9 cellular contexts compared by ENCODE assay signal in genomic region chr1:32742956-32743355, GRCh38. TPM values are rescaled to one million over a fixed set of nuclear protein-coding genes. Genes with fewer than 3 reads are reported as not detected.
A peak's percentile ranks its signal among the peaks of the same experiment; 100 is the strongest.
DNase-seq lines count a peak whose midpoint lies in the region; ATAC-seq and TF ChIP-seq lines count a peak whose summit lies in the region.
"Had no signal": no experiment of that assay in that cellular context is flagged by ENCODE, and none has a peak within 500 bp of the region (broad histone marks: within the 10 kb centered on the region; RNA-seq: fewer than 3 reads in every experiment).

No MANE protein-coding gene starts in this region.

- peak overlapping the region; percentile 57 for H3K4me3 Mint-ChIP-seq in activated naive CD4-positive, alpha-beta T cell treated with anti-CD3 and anti-CD28 coated beads, Interleukin-2, amount 10 ng/mL, durations not matched to agents 7 days and 5 days

- H2AFZ ChIP-seq in mammary epithelial cell (ENCODE audit: low read depth, low read length) = peak overlapping the region; percentile 93

- H3K4me1 Mint-ChIP-seq in activated naive CD4-positive, alpha-beta T cell treated with anti-CD3 and anti-CD28 coated beads, Interleukin-2, amount 10 ng/mL, durations not matched to agents 7 days and 5 days = peaks cover 7% of the 10 kb centered on the region

- no peaks in the 10 kb centered on the region for H3K9me3 ChIP-seq in mammary epithelial cell (replicated peaks; ENCODE audit: insufficient read depth, low read length)
- no peaks in the 10 kb centered on the region for H3K9me3 ChIP-seq in upper lobe of right lung

- no peaks in the 10 kb centered on the region for H3K27me3 ChIP-seq in mammary epithelial cell (ENCODE audit: insufficient read depth, low read length)
- H3K27me3 ChIP-seq in mesendoderm (ENCODE audit: insufficient read depth, low read length, poor library complexity) = no peaks in the 10 kb centered on the region
- no peaks in the 10 kb centered on the region for H3K27me3 ChIP-seq in upper lobe of right lung

- intact Hi-C loops in mammary epithelial cell (cut with micrococcal nuclease) = loop anchor here (1.0 to 2.0 kb wide), 3 partner anchors 16 to 30 kb away; no protein-coding TSS in a partner anchor
- intact Hi-C loops in upper lobe of right lung (cut with DNase I) = no loop called here

- peak overlapping the region; percentile 73 for H3K4ac ChIP-seq in mesendoderm (ENCODE audit: low read depth, low read length)

- peak overlapping the region; percentile 62 for H3K27ac ChIP-seq in mammary epithelial cell (ENCODE audit: insufficient read depth, low read depth, low read length)
- peak overlapping the region; percentile 89 for H3K27ac ChIP-seq in mesendoderm (ENCODE audit: low read depth, low read length)
- H3K27ac ChIP-seq in upper lobe of right lung = peak overlapping the region; percentile 84

- no peak overlapping the region for H2BK120ac ChIP-seq in mesendoderm (ENCODE audit: low read depth, low read length)

- H3K27ac Mint-ChIP-seq in activated naive CD4-positive, alpha-beta T cell treated with anti-CD3 and anti-CD28 coated beads, Interleukin-2, amount 10 ng/mL, durations not matched to agents 7 days and 5 days = no peak overlapping the region

- peak; percentile 34 for ATAC-seq in upper lobe of right lung
- ATAC-seq in HG03442 (IDR thresholded peaks at IDR 0.05; ENCODE audit: unreplicated experiment) = no peak

- H3K4me1 ChIP-seq in mammary epithelial cell (ENCODE audit: insufficient read depth, low read length) (peaks cover 22% of the 10 kb centered on the region), mesendoderm (ENCODE audit: control insufficient read depth, low read depth, low read length) (peaks cover 13% of the 10 kb centered on the region), upper lobe of right lung (peaks cover 19% of the 10 kb centered on the region)

- in situ Hi-C loops in mammary epithelial cell (cut with MboI; ENCODE audit: low sequenced_read_pairs in 2 of 2) = no loop called here

- H3K4me3 ChIP-seq in mammary epithelial cell (replicated peaks in 1 of 3; ENCODE audit: insufficient read depth in 1 of 3, low read depth in 2 of 3, low read length in 3 of 3) (peak overlapping the region; percentile 88 to 92 (median 91)), mesendoderm (ENCODE audit: low read length) (no peak overlapping the region), upper lobe of right lung (peak overlapping the region; percentile 67)

- H2BK15ac ChIP-seq in mesendoderm (replicated peaks; ENCODE audit: low read depth) = no peak overlapping the region

- no peaks in the 10 kb centered on the region for H3K9me3 Mint-ChIP-seq in activated naive CD4-positive, alpha-beta T cell treated with anti-CD3 and anti-CD28 coated beads, Interleukin-2, amount 10 ng/mL, durations not matched to agents 7 days and 5 days

- no peak overlapping the region for H2BK5ac ChIP-seq in mesendoderm (ENCODE audit: low read length)

- dilution Hi-C loops in mammary epithelial cell (cut with HindIII; ENCODE audit: low sequenced_read_pairs) = no loop called here

- peak overlapping the region; percentile 32 for H2AK5ac ChIP-seq in mesendoderm (ENCODE audit: low read length)

- peaks cover 60% of the 10 kb centered on the region for H3K79me2 ChIP-seq in mammary epithelial cell (ENCODE audit: insufficient read depth, low read length)
- H3K79me2 ChIP-seq in mesendoderm (ENCODE audit: control insufficient read depth, insufficient read depth, low read length) = peaks cover 4% of the 10 kb centered on the region

- TF ChIP-seq CTCF in mammary epithelial cell (conservative IDR thresholded peaks at IDR 0.05 in 1 of 2, IDR thresholded peaks at IDR 0.05 in 1 of 2; ENCODE audit: extremely low read depth in 1 of 2, insufficient read depth in 1 of 2, low read depth in 1 of 2, low read length in 2 of 2) (no peak), upper lobe of right lung (IDR thresholded peaks at IDR 0.05) (no peak)

- no peaks in the 10 kb centered on the region for H4K20me1 ChIP-seq in mammary epithelial cell (ENCODE audit: insufficient read depth, low read length)

- no peak overlapping the region for H3K23ac ChIP-seq in mesendoderm (ENCODE audit: low read length)

- no peaks in the 10 kb centered on the region for H3K36me3 Mint-ChIP-seq in activated naive CD4-positive, alpha-beta T cell treated with anti-CD3 and anti-CD28 coated beads, Interleukin-2, amount 10 ng/mL, durations not matched to agents 7 days and 5 days

- H3K4me2 ChIP-seq in mammary epithelial cell (ENCODE audit: insufficient read depth, low read depth, low read length) (peak overlapping the region; percentile 99), mesendoderm (ENCODE audit: low read length) (peak overlapping the region; percentile 83)

- H3K27me3 Mint-ChIP-seq in activated naive CD4-positive, alpha-beta T cell treated with anti-CD3 and anti-CD28 coated beads, Interleukin-2, amount 10 ng/mL, durations not matched to agents 7 days and 5 days = peaks cover 71% of the 10 kb centered on the region

- no peaks in the 10 kb centered on the region for H3K36me3 ChIP-seq in mammary epithelial cell (ENCODE audit: insufficient read depth, low read length)
- H3K36me3 ChIP-seq in mesendoderm (ENCODE audit: control insufficient read depth, insufficient read depth, low read length) = no peaks in the 10 kb centered on the region
- no peaks in the 10 kb centered on the region for H3K36me3 ChIP-seq in upper lobe of right lung

- H3K18ac ChIP-seq in mesendoderm (ENCODE audit: low read length) = peak overlapping the region; percentile 94

- no peak overlapping the region for H4K8ac ChIP-seq in mesendoderm (ENCODE audit: low read depth, low read length)

- 63% methylated on average over 4 of the region's 4 CpGs for WGBS in mammary epithelial cell (ENCODE audit: low coverage, missing lambda C conversion rate)
- no CpG with 5 or more reads among the region's 4 CpGs for WGBS in mesendoderm (ENCODE audit: extremely low coverage, insufficient coverage, low lambda C conversion rate)

- DNase-seq in activated naive CD4-positive, alpha-beta T cell treated with anti-CD3 and anti-CD28 coated beads, Interleukin-2, amount 10 ng/mL, durations not matched to agents 7 days and 5 days = no peak
- no peak for DNase-seq in activated naive CD4-positive, alpha-beta T cell treated with anti-CD3 and anti-CD28 coated beads, Interleukin-2, amount 50 U/mL, for 16 hours
- peak; percentile 41 for DNase-seq in mammary epithelial cell
- peak; percentile 39 for DNase-seq in mesendoderm
- no peak for DNase-seq in upper lobe of right lung
- no peak for DNase-seq in NCI-H1436 (lab: John Stamatoyannopoulos, UW)
- no peak for DNase-seq in stimulated activated CD4-positive, alpha-beta T cell treated with anti-CD3 and anti-CD28 coated beads, Interleukin-1b, Interleukin-23, amount 100 ng/mL, for 48 hours
- DNase-seq: OCI-M1 had no signal

- peak overlapping the region; percentile 77 for H3K9ac ChIP-seq in mammary epithelial cell (ENCODE audit: insufficient read depth, low read length)
- peak overlapping the region; percentile 81 for H3K9ac ChIP-seq in mesendoderm (ENCODE audit: low read length)

- no TSS peak for BruUV-seq in mammary epithelial cell (replicated peaks; lab: Mats Ljungman, UMichigan)

- CTCF ChIA-PET in activated naive CD4-positive, alpha-beta T cell treated with anti-CD3 and anti-CD28 coated beads, Interleukin-2, amount 10 ng/mL, durations not matched to agents 7 days and 5 days (lab: Charles Lee) = interaction anchor here (1.0 to 1.8 kb wide), 3 partner anchors 25 to 31 kb away, joined by 3 to 7 read pairs (median 7); no protein-coding TSS in a partner anchor
- CTCF ChIA-PET in mammary epithelial cell (lab: Charles Lee; ENCODE audit: low non-redundant PET) = no interaction called here

- peak overlapping the region; percentile 95 for H3K56ac ChIP-seq in mesendoderm (ENCODE audit: low read length)

- no peak overlapping the region for H4K5ac ChIP-seq in mesendoderm (ENCODE audit: low read length)

- peaks cover 5% of the 10 kb centered on the region for H3K79me1 ChIP-seq in mesendoderm (ENCODE audit: low read length)

RNA-seq across cellular contexts. Expression of gene SYNC, which starts 40.4 kb away (rescaled TPM):
- total RNA-seq in mammary epithelial cell (10 to 100 TPM in 1 of 2 donors, 1 to 10 TPM in 1; 9.2 to 60.0 TPM), upper lobe of right lung (16.9 TPM)
- 7.6 TPM for polyA plus RNA-seq in mammary epithelial cell
- 7.9 TPM for polyA minus RNA-seq in mammary epithelial cell
- 0.11 TPM for polyA plus RNA-seq in mesendoderm (2013, experiment 1 of 2)
- polyA plus RNA-seq in mesendoderm (2013, experiment 2 of 2) = 0.06 TPM

Comparison
In these comparisons a context has a peak if more than half of its experiments do, and no peak if none do; other contexts are left out.
1. DNase-seq: peak in mammary epithelial cell (single experiment) and mesendoderm (single experiment); none in activated naive CD4-positive, alpha-beta T cell treated with anti-CD3 and anti-CD28 coated beads, Interleukin-2, amount 10 ng/mL, durations not matched to agents 7 days and 5 days (single experiment), activated naive CD4-positive, alpha-beta T cell treated with anti-CD3 and anti-CD28 coated beads, Interleukin-2, amount 50 U/mL, for 16 hours (single experiment), upper lobe of right lung (single experiment), NCI-H1436 (single experiment) and stimulated activated CD4-positive, alpha-beta T cell treated with anti-CD3 and anti-CD28 coated beads, Interleukin-1b, Interleukin-23, amount 100 ng/mL, for 48 hours (single experiment).
2. Peak in every context shown above with its lines, with median percentiles within 50 percentile points of each other: H3K27ac ChIP-seq.